8 cellular contexts compared by ENCODE assay signal in the genomic region with DNA sequence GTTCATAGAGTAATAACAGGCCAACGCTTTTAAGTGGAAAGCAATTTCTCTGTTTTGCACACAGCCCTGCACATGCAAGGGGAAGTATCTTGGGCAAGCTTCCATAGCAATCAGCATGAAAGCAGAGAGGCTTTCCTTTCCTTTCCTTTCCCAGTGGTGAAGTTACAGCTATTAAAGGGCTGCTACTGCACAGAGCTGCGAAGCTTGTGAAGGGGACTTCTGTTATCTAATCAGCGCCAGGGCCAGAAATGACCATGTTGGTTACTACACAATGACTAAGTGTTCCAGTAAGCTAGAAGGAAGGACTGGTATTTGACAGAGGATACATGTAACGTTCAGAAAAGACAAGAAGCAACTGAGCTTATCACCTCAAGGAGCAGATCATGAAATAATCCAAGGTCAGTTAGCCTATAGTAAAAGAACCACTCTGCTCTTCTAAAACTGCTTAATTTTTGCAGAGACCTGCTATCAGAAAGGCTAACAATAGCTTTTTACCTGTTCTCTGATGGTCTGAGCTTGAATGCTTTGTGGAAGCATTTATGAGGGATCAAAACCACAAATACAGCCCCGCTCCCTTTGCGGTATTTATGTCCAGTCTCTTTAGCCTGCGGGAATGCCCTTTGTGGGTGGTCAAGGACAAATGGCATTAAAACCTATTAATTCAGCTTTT. TPM values are rescaled to one million over a fixed set of nuclear protein-coding genes. Genes with fewer than 3 reads are reported as not detected.
DNase-seq lines count a peak whose midpoint lies in the region; ATAC-seq lines count a peak whose summit lies in the region.

No MANE protein-coding gene starts in this region.

- no peak overlapping the region for H4K91ac ChIP-seq in trophoblast cell (ENCODE audit: low read depth, low read length)

- peaks cover 5% of the 10 kb centered on the region for H3K79me1 ChIP-seq in trophoblast cell (ENCODE audit: low read length)

- H3K27ac ChIP-seq in duodenal mucosa (ENCODE audit: low read depth, low read length), result peak overlapping the region; percentile 34
- H3K27ac ChIP-seq in trophoblast cell (ENCODE audit: low read depth, low read length), result no peak overlapping the region
- no peak overlapping the region for H3K27ac ChIP-seq in effector memory CD4-positive, alpha-beta T cell (ENCODE audit: insufficient read depth, low read length, poor library complexity, severe bottlenecking)

- H4K12ac ChIP-seq in trophoblast cell (ENCODE audit: low read depth, low read length), result no peak overlapping the region

- no peak overlapping the region for H3K23ac ChIP-seq in trophoblast cell (ENCODE audit: low read length)

- WGBS in trophoblast cell (ENCODE audit: extremely low coverage, insufficient coverage, insufficient read length), result no CpG with 5 or more reads among the region's 7 CpGs

- no peak overlapping the region for H3K14ac ChIP-seq in trophoblast cell (ENCODE audit: low read length)

- H3K4me1 ChIP-seq in duodenal mucosa (ENCODE audit: control insufficient read depth in 1 of 2, insufficient read depth in 2 of 2, low read length in 2 of 2) (peaks cover 17 to 44% of the 10 kb centered on the region in 2 donors), trophoblast cell (ENCODE audit: control insufficient read depth in 1 of 2, insufficient read depth in 2 of 2, low read length in 2 of 2) (peaks cover 3 to 9% of the 10 kb centered on the region in 2 experiments)
- peaks cover 11% of the 10 kb centered on the region for H3K4me1 ChIP-seq in effector memory CD4-positive, alpha-beta T cell (ENCODE audit: control insufficient read depth, insufficient read depth, low read length, poor library complexity, severe bottlenecking)

- H3K36me3 ChIP-seq in duodenal mucosa (ENCODE audit: control insufficient read depth in 1 of 2, insufficient read depth in 2 of 2, low read length in 2 of 2) (no peaks in the 10 kb centered on the region), trophoblast cell (ENCODE audit: control insufficient read depth in 1 of 2, insufficient read depth in 2 of 2, low read length in 2 of 2) (no peaks in the 10 kb centered on the region)
- H3K36me3 ChIP-seq in effector memory CD4-positive, alpha-beta T cell (ENCODE audit: control insufficient read depth, insufficient read depth, low read length), result no peaks in the 10 kb centered on the region

- no peak overlapping the region for H3K4me2 ChIP-seq in trophoblast cell (ENCODE audit: low read length)

- H2BK12ac ChIP-seq in trophoblast cell (ENCODE audit: low read length), result no peak overlapping the region

- H2BK120ac ChIP-seq in trophoblast cell (ENCODE audit: insufficient read depth, low read length, poor library complexity), result no peak overlapping the region

- no peaks in the 10 kb centered on the region for H3K27me3 ChIP-seq in duodenal mucosa (ENCODE audit: control insufficient read depth in 1 of 2, insufficient read depth in 2 of 2, low read length in 2 of 2)
- no peaks in the 10 kb centered on the region for H3K27me3 ChIP-seq in trophoblast cell (ENCODE audit: insufficient read depth, low read length)
- H3K27me3 ChIP-seq in effector memory CD4-positive, alpha-beta T cell (replicated peaks; ENCODE audit: control insufficient read depth, insufficient read depth, low read length, poor library complexity, severe bottlenecking), result no peaks in the 10 kb centered on the region

- H2AFZ ChIP-seq in trophoblast cell (ENCODE audit: insufficient read depth, low read length, poor library complexity), result no peak overlapping the region

- DNase-seq in NCI-H1092 (lab: John Stamatoyannopoulos, UW) (peak; percentile 8), trophoblast cell (peak; percentile 70 to 81), cortex of kidney (lab: John Stamatoyannopoulos, UW) (no peak), NCI-H2171 (lab: John Stamatoyannopoulos, UW) (no peak)
- DNase-seq in effector memory CD4-positive, alpha-beta T cell, result no peak

- no peaks in the 10 kb centered on the region for H3K79me2 ChIP-seq in trophoblast cell (ENCODE audit: control insufficient read depth, insufficient read depth, low read length, poor library complexity)

- H2BK5ac ChIP-seq in trophoblast cell (ENCODE audit: low read depth, low read length, poor library complexity), result no peak overlapping the region

- H3K9me3 ChIP-seq in duodenal mucosa (ENCODE audit: control insufficient read depth in 1 of 2, low read length in 2 of 2), result no peaks in the 10 kb centered on the region
- H3K9me3 ChIP-seq in trophoblast cell (ENCODE audit: insufficient read depth, low read depth, low read length), result no peaks in the 10 kb centered on the region
- no peaks in the 10 kb centered on the region for H3K9me3 ChIP-seq in effector memory CD4-positive, alpha-beta T cell (ENCODE audit: control insufficient read depth, low read length)

- H2AK5ac ChIP-seq in trophoblast cell (ENCODE audit: low read length), result no peak overlapping the region

- no peak overlapping the region for H3K4ac ChIP-seq in trophoblast cell (ENCODE audit: low read depth, low read length)

- no peak overlapping the region for H3K18ac ChIP-seq in trophoblast cell (ENCODE audit: low read length)

- no peak overlapping the region for H3K9ac ChIP-seq in duodenal mucosa (ENCODE audit: low read depth in 1 of 2, low read length in 2 of 2)
- H3K9ac ChIP-seq in trophoblast cell (ENCODE audit: low read length), result no peak overlapping the region

- ATAC-seq in GM18868 (IDR thresholded peaks at IDR 0.05; ENCODE audit: unreplicated experiment) (peak; percentile 81), GM18498 (IDR thresholded peaks at IDR 0.05; ENCODE audit: unreplicated experiment) (no peak)

- no peak overlapping the region for H4K8ac ChIP-seq in trophoblast cell (ENCODE audit: low read depth, low read length)

- H3K4me3 ChIP-seq in duodenal mucosa (ENCODE audit: low read depth in 1 of 2, low read length in 2 of 2), result no peak overlapping the region
- no peak overlapping the region for H3K4me3 ChIP-seq in trophoblast cell (ENCODE audit: low read depth, low read length)
- H3K4me3 ChIP-seq in effector memory CD4-positive, alpha-beta T cell (ENCODE audit: insufficient read depth, low read depth, low read length, poor library complexity, severe bottlenecking), result no peak overlapping the region

RNA-seq across cellular contexts. Expression of a gene that starts 45.9 kb away (rescaled TPM):
- 12.3 and 14.2 TPM in 2 replicates for polyA plus RNA-seq in trophoblast cell (2013)

Comparison
In these comparisons a context has a peak if more than half of its experiments do, and no peak if none do; other contexts are left out.
1. DNase-seq: peak in NCI-H1092 (single experiment) and trophoblast cell (2 of 2); none in effector memory CD4-positive, alpha-beta T cell (0 of 3), cortex of kidney (single experiment) and NCI-H2171 (single experiment).